ENCODE assay signal across 8 cellular contexts in genomic region chrX:12977761-12978204, GRCh38. TPM values are rescaled to one million over a fixed set of nuclear protein-coding genes. Genes with fewer than 3 reads are reported as not detected.
DNase-seq lines count a peak whose midpoint lies in the region; ATAC-seq and TF ChIP-seq lines count a peak whose summit lies in the region.

No MANE protein-coding gene starts in this region.

- peak overlapping the region; percentile 95 for H3K4me3 Mint-ChIP-seq in activated T-cell treated with anti-CD3 and anti-CD28 coated beads, Interleukin-2, amount 50 U/mL, for 24 hours
- H3K4me3 Mint-ChIP-seq in natural killer cell = peak overlapping the region; percentile 95

- H3K4me1 Mint-ChIP-seq in activated T-cell treated with anti-CD3 and anti-CD28 coated beads, Interleukin-2, amount 50 U/mL, for 24 hours (ENCODE audit: low read depth) = peaks cover 61% of the 10 kb centered on the region
- H3K4me1 Mint-ChIP-seq in natural killer cell = peaks cover 43 to 66% of the 10 kb centered on the region in 2 donors

- DNase-seq in activated T-cell treated with anti-CD3 and anti-CD28 coated beads, Interleukin-2, amount 50 U/mL, for 24 hours = no peak
- DNase-seq in activated T-cell treated with anti-CD3 and anti-CD28 coated beads for 4 hours (no peak), astrocyte of the cerebellum (ENCODE audit: low read depth) (no peak), natural killer cell (no peak), sciatic nerve (ENCODE audit: low spot score) (no peak), C1 segment of cervical spinal cord (lab: John Stamatoyannopoulos, UW) (no peak), NCI-H510A treated with DMSO at 0.1 percent for 48 hours (lab: John Stamatoyannopoulos, UW) (no peak)

- peak overlapping the region; percentile 94 for H3K27ac Mint-ChIP-seq in activated T-cell treated with anti-CD3 and anti-CD28 coated beads, Interleukin-2, amount 50 U/mL, for 24 hours
- peak overlapping the region; percentile 94 to 97 for H3K27ac Mint-ChIP-seq in natural killer cell

- peaks cover 78% of the 10 kb centered on the region for H3K27me3 Mint-ChIP-seq in activated T-cell treated with anti-CD3 and anti-CD28 coated beads, Interleukin-2, amount 50 U/mL, for 24 hours
- no peaks in the 10 kb centered on the region for H3K27me3 Mint-ChIP-seq in natural killer cell (ENCODE audit: low read depth in 2 of 2)

- H3K36me3 Mint-ChIP-seq in activated T-cell treated with anti-CD3 and anti-CD28 coated beads, Interleukin-2, amount 50 U/mL, for 24 hours (ENCODE audit: low read depth) = peaks cover 41% of the 10 kb centered on the region
- H3K36me3 Mint-ChIP-seq in natural killer cell = peaks cover 30% of the 10 kb centered on the region

- in situ Hi-C loops in astrocyte of the cerebellum (cut with HindIII; ENCODE audit: low sequenced_read_pairs) = no loop called here

- intact Hi-C loops in natural killer cell (cut with micrococcal nuclease) = loop anchor here (1.0 to 5.0 kb wide), 2 partner anchors 110 to 390 kb away; no protein-coding TSS in a partner anchor
- intact Hi-C loops in sciatic nerve (cut with DNase I) = loop anchor here (10.0 kb wide), 1 partner anchor 507 kb away; no protein-coding TSS in a partner anchor

- H3K9me3 Mint-ChIP-seq in activated T-cell treated with anti-CD3 and anti-CD28 coated beads, Interleukin-2, amount 50 U/mL, for 24 hours = no peaks in the 10 kb centered on the region
- no peaks in the 10 kb centered on the region for H3K9me3 Mint-ChIP-seq in natural killer cell

- TF ChIP-seq CTCF in astrocyte of the cerebellum (IDR thresholded peaks at IDR 0.05; ENCODE audit: low read depth, low read length, missing control alignments) (no peak), natural killer cell (IDR thresholded peaks at IDR 0.05) (no peak)

- peak overlapping the region; percentile 8 for H3K4me3 ChIP-seq in astrocyte of the cerebellum (ENCODE audit: low read depth, low read length)

- ATAC-seq in HG03378 (IDR thresholded peaks at IDR 0.05; ENCODE audit: unreplicated experiment) = peak; percentile 7
- ATAC-seq in natural killer cell = peak in 1 of 3 donors; percentile 1
- ATAC-seq in sciatic nerve = no peak

RNA-seq across cellular contexts. Expression of gene TMSB4X, which starts 2.9 kb away (rescaled TPM):
- 1,000 to 10,000 TPM; 5,049 to 6,005 (median 5,892) TPM for total RNA-seq in natural killer cell
- total RNA-seq in sciatic nerve = 3,078 TPM
